19 cellular contexts compared by ENCODE assay signal in genomic region chr2:222203031-222203430, GRCh38.
"Had no signal": no experiment of that assay in that cellular context is flagged by ENCODE, and none has a peak within 500 bp of the region (broad histone marks: within the 10 kb centered on the region; RNA-seq: fewer than 3 reads in every experiment).

No MANE protein-coding gene starts in this region.

- ATAC-seq: left colon; left ventricle myocardium superior; lower lobe of right lung; naive thymus-derived CD8-positive, alpha-beta T cell; right cardiac atrium; stimulated activated effector memory CD8-positive, alpha-beta T cell treated with anti-CD3 and anti-CD28 coated beads, Interleukin-12 subunit alpha, Interleukin-12 subunit beta, amount 100 ng/mL, for 72 hours had no signal

- DNase-seq: colonic mucosa; effector CD8-positive, alpha-beta T cell; endodermal cell; foreskin melanocyte; head of caudate nucleus; left colon; left ventricle myocardium superior; lower lobe of right lung; naive thymus-derived CD8-positive, alpha-beta T cell; nephron progenitor cell; nucleus accumbens; right cardiac atrium; sigmoid colon; stimulated activated CD4-positive, alpha-beta T cell treated with anti-CD3 and anti-CD28 coated beads, Interleukin-2, amount 100 ng/mL, for 24 hours; stimulated activated CD4-positive, alpha-beta T cell treated with anti-CD3 and anti-CD28 coated beads, Interleukin-4, amount 100 ng/mL, for 24 hours; stimulated activated naive CD4-positive, alpha-beta T cell treated with Interleukin-2 at 50 U/mL for 16 hours; stomach; thyroid gland had no signal
